In genomic region chr19:2151339-2152229, GRCh38 we compare ENCODE assay signal across 1 cellular context.
A peak's percentile ranks its signal among the peaks of the same experiment; 100 is the strongest.
TF ChIP-seq lines count a peak whose summit lies in the region.

Gene AP3D1 (minus strand): TSS chr19:2151566. CDS start chr19:2151334, 232 bp downstream.

TF ChIP-seq in K562, 482 proteins besides CTCF, POLR2A, EP300 and RAD21 (continued from another document and continues in another):
- TF ChIP-seq ZNF449 (CRISPR knock-in tag; IDR thresholded peaks at IDR 0.05), result no peak
- TF ChIP-seq CREB1 (IDR thresholded peaks at IDR 0.05), result peak; percentile 74
- TF ChIP-seq CREB1 (CRISPR knock-in tag; IDR thresholded peaks at IDR 0.05), result peak; percentile 79
- no peak for TF ChIP-seq CCAR2 (IDR thresholded peaks at IDR 0.05; ENCODE audit: low read depth, low read length)
- TF ChIP-seq ELF1 (tag; IDR thresholded peaks at IDR 0.05), result peak; percentile 82
- TF ChIP-seq GATAD2A (IDR thresholded peaks at IDR 0.05), result no peak
- TF ChIP-seq FIP1L1 (IDR thresholded peaks at IDR 0.05; ENCODE audit: low read depth, low read length, poor library complexity, severe bottlenecking), result no peak
- peak in 1 of 2 experiments; percentile 41; a peak in 1 of 4 replicates for TF ChIP-seq SRF (CRISPR knock-in tag; IDR thresholded peaks at IDR 0.05)
- no peak for TF ChIP-seq ZNF41 (CRISPR knock-in tag; conservative IDR thresholded peaks at IDR 0.05)
- no peak for TF ChIP-seq RNF2 (IDR thresholded peaks at IDR 0.05)
- TF ChIP-seq STAG1 (CRISPR knock-in tag; IDR thresholded peaks at IDR 0.05; ENCODE audit: borderline replicate concordance), result no peak
- no peak; the same call in 1 of the 2 replicates for TF ChIP-seq CBFA2T3 (IDR thresholded peaks at IDR 0.05)
- no peak for TF ChIP-seq PTRF (tag; IDR thresholded peaks at IDR 0.05)
- peak; percentile 99 for TF ChIP-seq MAX (CRISPR knock-in tag; IDR thresholded peaks at IDR 0.05)
- TF ChIP-seq HCFC1 (IDR thresholded peaks at IDR 0.05; ENCODE audit: low read depth, low read length), result peak; percentile 51
- no peak for TF ChIP-seq ZBTB8A (IDR thresholded peaks at IDR 0.05; ENCODE audit: partially characterized antibody)
- TF ChIP-seq SNAPC5 (CRISPR knock-in tag; IDR thresholded peaks at IDR 0.05), result no peak
- TF ChIP-seq ZNF197 (CRISPR knock-in tag; IDR thresholded peaks at IDR 0.05; ENCODE audit: low read depth), result no peak
- no peak for TF ChIP-seq POLR2B (IDR thresholded peaks at IDR 0.05; ENCODE audit: low read depth, partially characterized antibody)
- TF ChIP-seq ESRRB (CRISPR knock-in tag; IDR thresholded peaks at IDR 0.05; ENCODE audit: borderline replicate concordance), result no peak
- TF ChIP-seq ZNF507 (tag; conservative IDR thresholded peaks at IDR 0.05), result no peak
- TF ChIP-seq ZNF75A (CRISPR knock-in tag; IDR thresholded peaks at IDR 0.05), result no peak
- peak; percentile 92 for TF ChIP-seq DACH1 (IDR thresholded peaks at IDR 0.05; ENCODE audit: partially characterized antibody)
- no peak for TF ChIP-seq BCLAF1 (IDR thresholded peaks at IDR 0.05; ENCODE audit: borderline replicate concordance in 1 of 2, control insufficient read depth in 1 of 2, low read depth in 2 of 2, low read length in 1 of 2)
- no peak for TF ChIP-seq KDM5B (IDR thresholded peaks at IDR 0.05; ENCODE audit: insufficient replicate concordance, low read depth, low read length)
- no peak for TF ChIP-seq ETV1 (tag; conservative IDR thresholded peaks at IDR 0.05; ENCODE audit: low read depth)
- TF ChIP-seq NFE2 (IDR thresholded peaks at IDR 0.05; ENCODE audit: low read depth), result peak; percentile 35; the same call in 1 of the 2 replicates
- TF ChIP-seq E2F5 (CRISPR knock-in tag; IDR thresholded peaks at IDR 0.05), result no peak
- TF ChIP-seq BMI1 (IDR thresholded peaks at IDR 0.05; ENCODE audit: low read length), result peak; percentile 81
- peak; percentile 73 for TF ChIP-seq TAF1 (IDR thresholded peaks at IDR 0.05; ENCODE audit: control insufficient read depth, extremely low read depth, insufficient read depth, low read length, severe bottlenecking)
- no peak for TF ChIP-seq ZBTB49 (CRISPR knock-in tag; IDR thresholded peaks at IDR 0.05; ENCODE audit: borderline replicate concordance)
- TF ChIP-seq ZBTB43 (CRISPR knock-in tag; IDR thresholded peaks at IDR 0.05), result 0 out of 2 replicates have a peak, but pooled peaks have one; percentile 31
- peak in 1 of 2 experiments; percentile 100; a peak in 2 of 4 replicates for TF ChIP-seq HDAC1 (IDR thresholded peaks at IDR 0.05)
- TF ChIP-seq CCNT2 (IDR thresholded peaks at IDR 0.05; ENCODE audit: borderline replicate concordance, extremely low read depth, insufficient read length, low read depth, low read length), result peak; percentile 58
- no peak for TF ChIP-seq TAF7 (tag; IDR thresholded peaks at IDR 0.05)
- TF ChIP-seq TAF9B (IDR thresholded peaks at IDR 0.05; ENCODE audit: partially characterized antibody), result no peak
- no peak for TF ChIP-seq NR2C2 (CRISPR knock-in tag; IDR thresholded peaks at IDR 0.05)
- TF ChIP-seq NR2C2 (tag; IDR thresholded peaks at IDR 0.05), result peak; percentile 68
- no peak for TF ChIP-seq THRAP3 (IDR thresholded peaks at IDR 0.05; ENCODE audit: borderline replicate concordance)
- TF ChIP-seq HES1 (IDR thresholded peaks at IDR 0.05; ENCODE audit: low read depth), result no peak
- peak; percentile 47 for TF ChIP-seq SMAD4 (CRISPR knock-in tag; conservative IDR thresholded peaks at IDR 0.05)
- no peak for TF ChIP-seq ZNF561 (CRISPR knock-in tag; conservative IDR thresholded peaks at IDR 0.05)
- TF ChIP-seq ZNF146 (CRISPR knock-in tag; IDR thresholded peaks at IDR 0.05; ENCODE audit: unreplicated experiment), result no peak
- no peak for TF ChIP-seq PPARD (CRISPR knock-in tag; IDR thresholded peaks at IDR 0.05)
- TF ChIP-seq RFX1 (IDR thresholded peaks at IDR 0.05), result peak; percentile 97
- TF ChIP-seq ZZZ3 (IDR thresholded peaks at IDR 0.05), result no peak
- TF ChIP-seq ZNF3 (CRISPR knock-in tag; IDR thresholded peaks at IDR 0.05), result no peak
- no peak for TF ChIP-seq HMG20B (CRISPR knock-in tag; IDR thresholded peaks at IDR 0.05)
- TF ChIP-seq THRA (IDR thresholded peaks at IDR 0.05), result no peak
- TF ChIP-seq HEY1 (CRISPR knock-in tag; IDR thresholded peaks at IDR 0.05; ENCODE audit: borderline replicate concordance), result no peak
- TF ChIP-seq ZNF280B (CRISPR knock-in tag; IDR thresholded peaks at IDR 0.05), result no peak
- TF ChIP-seq SP2 (IDR thresholded peaks at IDR 0.05; ENCODE audit: extremely low read depth, low read depth, low read length, poor library complexity, severe bottlenecking), result peak; percentile 50
- TF ChIP-seq ATF4 (CRISPR knock-in tag; IDR thresholded peaks at IDR 0.05), result no peak
- no peak; the same call in 1 of the 2 replicates for TF ChIP-seq ZNF766 (CRISPR knock-in tag; conservative IDR thresholded peaks at IDR 0.05)
- TF ChIP-seq DEAF1 (CRISPR knock-in tag; IDR thresholded peaks at IDR 0.05), result no peak
- TF ChIP-seq IRF2 (CRISPR knock-in tag; IDR thresholded peaks at IDR 0.05), result no peak
- no peak for TF ChIP-seq ZNF57 (CRISPR knock-in tag; IDR thresholded peaks at IDR 0.05)
- peak; percentile 91 for TF ChIP-seq USF1 (CRISPR knock-in tag; IDR thresholded peaks at IDR 0.05)
